1 cellular context compared by ENCODE assay signal in the genomic region with DNA sequence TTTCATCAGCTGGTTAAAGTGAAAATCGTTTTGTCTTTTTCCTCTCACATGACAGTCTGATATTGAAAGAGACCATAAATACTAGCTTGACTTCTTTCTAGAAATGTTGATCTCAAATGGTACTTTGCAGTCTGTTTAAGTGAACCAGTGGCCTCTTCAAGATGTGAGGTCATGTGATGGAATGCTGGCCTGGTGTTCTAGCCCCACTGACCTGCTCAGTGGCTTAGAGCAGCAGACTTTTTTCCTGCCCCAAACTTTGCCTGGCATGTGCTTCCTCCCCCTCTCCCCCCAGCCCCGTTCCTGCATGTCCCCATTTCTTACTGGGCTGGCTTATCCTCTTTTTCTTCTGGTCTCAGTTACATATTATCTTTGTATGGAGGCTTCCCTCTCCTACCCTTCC.
TF ChIP-seq lines count a peak whose summit lies in the region.

No MANE protein-coding gene starts in this region.

TF ChIP-seq in GM23338, 12 proteins besides CTCF, POLR2A, EP300 and RAD21 (continued from another document):
- TF ChIP-seq, protein P1, sequence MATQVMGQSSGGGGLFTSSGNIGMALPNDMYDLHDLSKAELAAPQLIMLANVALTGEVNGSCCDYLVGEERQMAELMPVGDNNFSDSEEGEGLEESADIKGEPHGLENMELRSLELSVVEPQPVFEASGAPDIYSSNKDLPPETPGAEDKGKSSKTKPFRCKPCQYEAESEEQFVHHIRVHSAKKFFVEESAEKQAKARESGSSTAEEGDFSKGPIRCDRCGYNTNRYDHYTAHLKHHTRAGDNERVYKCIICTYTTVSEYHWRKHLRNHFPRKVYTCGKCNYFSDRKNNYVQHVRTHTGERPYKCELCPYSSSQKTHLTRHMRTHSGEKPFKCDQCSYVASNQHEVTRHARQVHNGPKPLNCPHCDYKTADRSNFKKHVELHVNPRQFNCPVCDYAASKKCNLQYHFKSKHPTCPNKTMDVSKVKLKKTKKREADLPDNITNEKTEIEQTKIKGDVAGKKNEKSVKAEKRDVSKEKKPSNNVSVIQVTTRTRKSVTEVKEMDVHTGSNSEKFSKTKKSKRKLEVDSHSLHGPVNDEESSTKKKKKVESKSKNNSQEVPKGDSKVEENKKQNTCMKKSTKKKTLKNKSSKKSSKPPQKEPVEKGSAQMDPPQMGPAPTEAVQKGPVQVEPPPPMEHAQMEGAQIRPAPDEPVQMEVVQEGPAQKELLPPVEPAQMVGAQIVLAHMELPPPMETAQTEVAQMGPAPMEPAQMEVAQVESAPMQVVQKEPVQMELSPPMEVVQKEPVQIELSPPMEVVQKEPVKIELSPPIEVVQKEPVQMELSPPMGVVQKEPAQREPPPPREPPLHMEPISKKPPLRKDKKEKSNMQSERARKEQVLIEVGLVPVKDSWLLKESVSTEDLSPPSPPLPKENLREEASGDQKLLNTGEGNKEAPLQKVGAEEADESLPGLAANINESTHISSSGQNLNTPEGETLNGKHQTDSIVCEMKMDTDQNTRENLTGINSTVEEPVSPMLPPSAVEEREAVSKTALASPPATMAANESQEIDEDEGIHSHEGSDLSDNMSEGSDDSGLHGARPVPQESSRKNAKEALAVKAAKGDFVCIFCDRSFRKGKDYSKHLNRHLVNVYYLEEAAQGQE (IDR thresholded peaks at IDR 0.05; ENCODE audit: unreplicated experiment), result no peak
- no peak for TF ChIP-seq CREB1 (CRISPR knock-in tag; IDR thresholded peaks at IDR 0.05; ENCODE audit: low read depth)
- no peak for TF ChIP-seq JUNB (IDR thresholded peaks at IDR 0.05; ENCODE audit: unreplicated experiment)
- no peak for TF ChIP-seq ZNF114 (CRISPR knock-in tag; IDR thresholded peaks at IDR 0.05)
- no peak for TF ChIP-seq ZNF331 (CRISPR knock-in tag; IDR thresholded peaks at IDR 0.05; ENCODE audit: low read depth)
- no peak for TF ChIP-seq STAT1 (IDR thresholded peaks at IDR 0.05; ENCODE audit: unreplicated experiment)
- no peak for TF ChIP-seq POLR2AphosphoS5 (IDR thresholded peaks at IDR 0.05; ENCODE audit: low read depth)
- TF ChIP-seq, protein P2, sequence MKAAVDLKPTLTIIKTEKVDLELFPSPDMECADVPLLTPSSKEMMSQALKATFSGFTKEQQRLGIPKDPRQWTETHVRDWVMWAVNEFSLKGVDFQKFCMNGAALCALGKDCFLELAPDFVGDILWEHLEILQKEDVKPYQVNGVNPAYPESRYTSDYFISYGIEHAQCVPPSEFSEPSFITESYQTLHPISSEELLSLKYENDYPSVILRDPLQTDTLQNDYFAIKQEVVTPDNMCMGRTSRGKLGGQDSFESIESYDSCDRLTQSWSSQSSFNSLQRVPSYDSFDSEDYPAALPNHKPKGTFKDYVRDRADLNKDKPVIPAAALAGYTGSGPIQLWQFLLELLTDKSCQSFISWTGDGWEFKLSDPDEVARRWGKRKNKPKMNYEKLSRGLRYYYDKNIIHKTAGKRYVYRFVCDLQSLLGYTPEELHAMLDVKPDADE (IDR thresholded peaks at IDR 0.05), result no peak
